ENCODE assay signal across 8 cellular contexts in the genomic region with DNA sequence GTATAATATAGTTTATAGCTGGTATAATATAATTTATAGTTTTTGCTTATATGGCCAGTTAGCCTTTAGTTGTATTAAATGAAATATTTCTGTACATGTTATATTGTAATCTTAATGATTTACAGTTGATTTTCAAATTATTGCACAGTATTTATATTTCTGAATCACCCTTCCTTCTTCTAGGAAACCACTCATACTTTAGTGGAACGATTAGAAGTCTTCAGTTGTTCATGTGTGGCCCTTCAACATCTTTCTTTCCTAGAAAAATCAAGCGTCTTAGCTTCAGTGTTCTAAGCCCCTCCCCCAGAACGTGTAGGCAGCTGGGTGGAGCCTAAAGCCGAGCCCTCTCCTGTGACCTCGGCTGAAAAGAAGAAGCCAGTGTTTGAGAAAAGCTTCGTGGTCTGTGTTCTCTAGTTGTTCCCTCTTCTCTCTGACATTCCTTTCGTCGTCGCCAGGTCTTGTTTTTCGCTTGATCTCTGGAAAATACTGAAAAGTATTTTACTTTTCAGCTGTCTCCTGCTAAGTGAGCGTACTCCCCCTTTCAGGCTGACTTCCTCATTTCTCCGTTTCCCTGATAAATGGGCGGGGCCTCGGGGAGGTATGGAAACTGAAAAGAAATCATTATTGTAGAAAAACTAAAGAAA. TPM values are rescaled to one million over a fixed set of nuclear protein-coding genes. Genes with fewer than 3 reads are reported as not detected.
A peak's percentile ranks its signal among the peaks of the same experiment; 100 is the strongest.
DNase-seq lines count a peak whose midpoint lies in the region; ATAC-seq and TF ChIP-seq lines count a peak whose summit lies in the region.

A gene with protein sequence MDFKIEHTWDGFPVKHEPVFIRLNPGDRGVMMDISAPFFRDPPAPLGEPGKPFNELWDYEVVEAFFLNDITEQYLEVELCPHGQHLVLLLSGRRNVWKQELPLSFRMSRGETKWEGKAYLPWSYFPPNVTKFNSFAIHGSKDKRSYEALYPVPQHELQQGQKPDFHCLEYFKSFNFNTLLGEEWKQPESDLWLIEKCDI (plus strand): TSS at position 342 of the 644 bp plus-strand sequence. CDS start 6,459 bp downstream, outside the sequence.

- peak within 1 kb of the TSS; percentile 94 for H3K4me3 Mint-ChIP-seq in Calu3 (ENCODE audit: low read depth, unreplicated experiment)

- H3K27ac ChIP-seq in neutrophil (peak within 1 kb of the TSS; percentile 94), substantia nigra (ENCODE audit: low read depth, low read length, poor library complexity, severe bottlenecking) (peak within 1 kb of the TSS; percentile 65)

- peak; percentile 39 for ATAC-seq in GM21360 (IDR thresholded peaks at IDR 0.05; ENCODE audit: unreplicated experiment)

- no peaks in the 10 kb centered on the region for H3K4me1 Mint-ChIP-seq in Calu3 (ENCODE audit: low read depth, unreplicated experiment)

- BruUV-seq in Calu3 (replicated peaks; lab: Mats Ljungman, UMichigan) = no TSS peak

- H3K4me3 ChIP-seq in neutrophil (ENCODE audit: low read depth in 1 of 2, low read length in 1 of 2) = peak within 1 kb of the TSS; percentile 80 to 84

- CTCF ChIA-PET in Calu3 (lab: Charles Lee) = no interaction called here

- no peaks in the 10 kb centered on the region for H3K27me3 Mint-ChIP-seq in Calu3 (ENCODE audit: unreplicated experiment)

- peak; percentile 64 for DNase-seq in Calu3
- DNase-seq in HT-29 (ENCODE audit: low spot score) = peak; percentile 83
- peak; percentile 46 for DNase-seq in SHP77 treated with DMSO at 0.1 percent for 48 hours (lab: John Stamatoyannopoulos, UW)
- DNase-seq in activated naive CD4-positive, alpha-beta T cell (lab: John Stamatoyannopoulos, UW) = peak; percentile 9 to 54 (median 24)
- DNase-seq in foreskin melanocyte = peak; percentile 75
- DNase-seq in substantia nigra (lab: John Stamatoyannopoulos, UW) = peak in 44 of 49 donors; percentile 3 to 83 (median 48)

- peak within 1 kb of the TSS; percentile 99 for H3K27ac Mint-ChIP-seq in Calu3 (ENCODE audit: unreplicated experiment)

- H3K27me3 ChIP-seq in neutrophil = no peaks in the 10 kb centered on the region

- peaks cover 45 to 48% of the 10 kb centered on the region in 2 experiments for H3K4me1 ChIP-seq in neutrophil (ENCODE audit: control insufficient read depth in 1 of 2, insufficient read depth in 1 of 2, low read depth in 1 of 2, low read length in 1 of 2)

- H3K9me3 Mint-ChIP-seq in Calu3 (ENCODE audit: low read depth, unreplicated experiment) = no peaks in the 10 kb centered on the region

- intact Hi-C loops in Calu3 (cut with micrococcal nuclease; ENCODE audit: unreplicated experiment) = no loop called here

- peaks cover 6% of the 10 kb centered on the region for H3K36me3 Mint-ChIP-seq in Calu3 (ENCODE audit: insufficient read depth, unreplicated experiment)

- TF ChIP-seq CTCF in Calu3 (IDR thresholded peaks at IDR 0.05; ENCODE audit: unreplicated experiment) (no peak), neutrophil (IDR thresholded peaks at IDR 0.05) (peak; percentile 29)

- H3K36me3 ChIP-seq in neutrophil = no peaks in the 10 kb centered on the region

- no peaks in the 10 kb centered on the region for H3K9me3 ChIP-seq in neutrophil

RNA-seq across cellular contexts. Expression of the gene that starts here (rescaled TPM):
- total RNA-seq in Calu3 (2022) = 6.4 and 13.1 TPM in 2 replicates
- 3.3 and 3.7 TPM in 2 replicates for total RNA-seq in HT-29 (2014; rRNA removed; shearing (Covaris generic))

Comparison
In these comparisons a context has a peak if more than half of its experiments do, and no peak if none do; other contexts are left out.
1. Peak in every context shown above with its lines: DNase-seq, ATAC-seq, H3K4me3 ChIP-seq and H3K27ac ChIP-seq.
2. DNase-seq: peak in every context shown above with its lines; median percentile 83 in HT-29; 75 in foreskin melanocyte; 64 in Calu3; 48 in substantia nigra; 46 in SHP77 treated with DMSO at 0.1 percent for 48 hours; 24 in activated naive CD4-positive, alpha-beta T cell.